ENCODE assay signal across 8 cellular contexts in the genomic region with DNA sequence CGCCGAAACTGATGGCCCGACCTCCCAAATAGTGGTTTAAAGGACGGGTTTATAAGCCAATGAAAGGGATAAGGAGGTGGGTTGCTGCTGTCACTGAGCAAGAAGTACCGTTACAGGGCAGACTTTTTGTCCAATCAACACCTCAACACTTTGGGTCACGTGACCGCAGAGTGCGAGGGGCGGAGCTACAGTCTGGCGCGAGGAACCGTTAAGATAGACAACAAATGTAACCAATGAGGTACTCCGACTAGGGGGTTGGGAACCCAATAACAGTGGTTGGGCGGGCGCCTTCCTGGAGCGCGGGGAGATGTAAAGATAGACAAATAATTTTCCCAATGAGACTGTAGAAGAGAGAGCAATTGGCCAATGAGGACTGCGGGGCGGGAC. TPM values are rescaled to one million over a fixed set of nuclear protein-coding genes. Genes with fewer than 3 reads are reported as not detected.
DNase-seq lines count a peak whose midpoint lies in the region; ATAC-seq, FAIRE-seq and TF ChIP-seq lines count a peak whose summit lies in the region.

A gene with protein sequence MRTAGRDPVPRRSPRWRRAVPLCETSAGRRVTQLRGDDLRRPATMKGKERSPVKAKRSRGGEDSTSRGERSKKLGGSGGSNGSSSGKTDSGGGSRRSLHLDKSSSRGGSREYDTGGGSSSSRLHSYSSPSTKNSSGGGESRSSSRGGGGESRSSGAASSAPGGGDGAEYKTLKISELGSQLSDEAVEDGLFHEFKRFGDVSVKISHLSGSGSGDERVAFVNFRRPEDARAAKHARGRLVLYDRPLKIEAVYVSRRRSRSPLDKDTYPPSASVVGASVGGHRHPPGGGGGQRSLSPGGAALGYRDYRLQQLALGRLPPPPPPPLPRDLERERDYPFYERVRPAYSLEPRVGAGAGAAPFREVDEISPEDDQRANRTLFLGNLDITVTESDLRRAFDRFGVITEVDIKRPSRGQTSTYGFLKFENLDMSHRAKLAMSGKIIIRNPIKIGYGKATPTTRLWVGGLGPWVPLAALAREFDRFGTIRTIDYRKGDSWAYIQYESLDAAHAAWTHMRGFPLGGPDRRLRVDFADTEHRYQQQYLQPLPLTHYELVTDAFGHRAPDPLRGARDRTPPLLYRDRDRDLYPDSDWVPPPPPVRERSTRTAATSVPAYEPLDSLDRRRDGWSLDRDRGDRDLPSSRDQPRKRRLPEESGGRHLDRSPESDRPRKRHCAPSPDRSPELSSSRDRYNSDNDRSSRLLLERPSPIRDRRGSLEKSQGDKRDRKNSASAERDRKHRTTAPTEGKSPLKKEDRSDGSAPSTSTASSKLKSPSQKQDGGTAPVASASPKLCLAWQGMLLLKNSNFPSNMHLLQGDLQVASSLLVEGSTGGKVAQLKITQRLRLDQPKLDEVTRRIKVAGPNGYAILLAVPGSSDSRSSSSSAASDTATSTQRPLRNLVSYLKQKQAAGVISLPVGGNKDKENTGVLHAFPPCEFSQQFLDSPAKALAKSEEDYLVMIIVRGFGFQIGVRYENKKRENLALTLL (plus strand): TSS at position 338 of the 387 bp plus-strand sequence. CDS start 29 bp downstream, at position 367.

- peak within 1 kb of the TSS; percentile 96 for H3K4me3 ChIP-seq in astrocyte (ENCODE audit: insufficient read depth, low read depth, low read length)
- peak within 1 kb of the TSS; percentile 99 for H3K4me3 ChIP-seq in rectal smooth muscle tissue (ENCODE audit: low read length)
- peak within 1 kb of the TSS; percentile 78 to 95 for H3K4me3 ChIP-seq in aorta (ENCODE audit: low read length in 2 of 2)

- peaks cover 26% of the 10 kb centered on the region for H3K4me1 Mint-ChIP-seq in astrocyte (ENCODE audit: low read depth, unreplicated experiment)

- H4K20me1 ChIP-seq in astrocyte (ENCODE audit: insufficient read depth, low read length): peaks cover 42% of the 10 kb centered on the region

- peak within 1 kb of the TSS; percentile 96 for H2AFZ ChIP-seq in astrocyte (ENCODE audit: low read depth, low read length)

- peak; percentile 72 for ATAC-seq in GM18502 (IDR thresholded peaks at IDR 0.05; ENCODE audit: poor library complexity, unreplicated experiment)
- peak; percentile 64 for ATAC-seq in HG02981 (IDR thresholded peaks at IDR 0.05; ENCODE audit: unreplicated experiment)
- peak; percentile 95 for ATAC-seq in aorta (ENCODE audit: low FRiP score)

- no peaks in the 10 kb centered on the region for H3K27me3 Mint-ChIP-seq in astrocyte (ENCODE audit: low read depth, unreplicated experiment)

- H3K4me3 Mint-ChIP-seq in astrocyte (ENCODE audit: unreplicated experiment): no peak within 1 kb of the TSS

- H3K4me1 ChIP-seq in astrocyte (ENCODE audit: insufficient read depth, low read length) (peaks cover 26% of the 10 kb centered on the region), rectal smooth muscle tissue (ENCODE audit: control insufficient read depth, insufficient read depth, low read length) (peaks cover 19% of the 10 kb centered on the region), aorta (ENCODE audit: control insufficient read depth in 1 of 2, insufficient read depth in 2 of 2, low read length in 2 of 2) (peaks cover 0 to 3% of the 10 kb centered on the region in 2 donors)

- peak; percentile 87 for FAIRE-seq in astrocyte (lab: Jason Lieb, UNC)

- no peaks in the 10 kb centered on the region for H3K9me3 Mint-ChIP-seq in astrocyte (ENCODE audit: unreplicated experiment)

- H3K36me3 ChIP-seq in astrocyte (ENCODE audit: insufficient read depth, low read length) (peaks cover 7% of the 10 kb centered on the region), rectal smooth muscle tissue (ENCODE audit: control insufficient read depth, insufficient read depth, low read length) (peaks cover 9% of the 10 kb centered on the region), aorta (ENCODE audit: control insufficient read depth in 1 of 2, insufficient read depth in 2 of 2, low read length in 1 of 2) (no peaks in the 10 kb centered on the region)

- H3K9ac ChIP-seq in astrocyte (ENCODE audit: low read length) (peak within 1 kb of the TSS; percentile 98), rectal smooth muscle tissue (ENCODE audit: low read length) (peak within 1 kb of the TSS; percentile 91)

- H3K79me2 ChIP-seq in astrocyte (ENCODE audit: insufficient read depth, low read length): peaks cover 48% of the 10 kb centered on the region

- H3K27me3 ChIP-seq in astrocyte (ENCODE audit: insufficient read depth, low read length): no peaks in the 10 kb centered on the region
- H3K27me3 ChIP-seq in rectal smooth muscle tissue (ENCODE audit: control insufficient read depth, insufficient read depth, low read length): no peaks in the 10 kb centered on the region
- no peaks in the 10 kb centered on the region for H3K27me3 ChIP-seq in aorta (ENCODE audit: control insufficient read depth in 1 of 2, insufficient read depth in 2 of 2, low read length in 1 of 2)

- WGBS in aorta, 2 donors: 0% methylated on average over 19 of the region's 19 CpGs

- no peaks in the 10 kb centered on the region for H3K9me3 ChIP-seq in astrocyte (ENCODE audit: insufficient read depth, low read depth, low read length)
- no peaks in the 10 kb centered on the region for H3K9me3 ChIP-seq in aorta (ENCODE audit: control insufficient read depth, low read length)

- H3K27ac Mint-ChIP-seq in astrocyte (ENCODE audit: unreplicated experiment): no peak within 1 kb of the TSS

- intact Hi-C loops in aorta (cut with DNase I): loop anchor here (2.0 to 5.0 kb wide), 3 partner anchors 52 to 68 kb away; a partner anchor contains a TSS

- peaks cover 10% of the 10 kb centered on the region for H3K36me3 Mint-ChIP-seq in astrocyte (ENCODE audit: low read depth, unreplicated experiment)

- H3K27ac ChIP-seq in astrocyte (ENCODE audit: low read depth, low read length) (peak within 1 kb of the TSS; percentile 97), rectal smooth muscle tissue (ENCODE audit: low read depth, low read length) (peak within 1 kb of the TSS; percentile 100), aorta (ENCODE audit: low read depth in 1 of 2, low read length in 2 of 2) (peak within 1 kb of the TSS; percentile 62 to 72)

- TF ChIP-seq CTCF in astrocyte (IDR thresholded peaks at IDR 0.05; ENCODE audit: insufficient read depth, low read depth, low read length): no peak

- peak; percentile 98 to 99 for DNase-seq in NCI-H1930 (lab: John Stamatoyannopoulos, UW)
- DNase-seq in T-helper 22 cell (ENCODE audit: low read depth): peak; percentile 98
- DNase-seq in astrocyte (ENCODE audit: low read depth): no peak
- DNase-seq in hepatic stellate cell (ENCODE audit: low spot score): peak; percentile 96
- peak; percentile 97 to 99 for DNase-seq in aorta

- H3K4me2 ChIP-seq in astrocyte (ENCODE audit: low read length): peak within 1 kb of the TSS; percentile 99

RNA-seq across cellular contexts. Expression of the gene that starts here (rescaled TPM):
- total RNA-seq in astrocyte (20.4 and 21.1 TPM in 2 replicates), aorta (10 to 100 TPM; 18.7 to 22.5 TPM)
- 1 to 10 TPM in 1 of 2 donors, under 1 TPM in 1; 0.38 to 2.8 TPM for polyA plus RNA-seq in aorta
